ENCODE assay signal across 8 cellular contexts in genomic region chr1:27542463-27543273, GRCh38. TPM values are rescaled to one million over a fixed set of nuclear protein-coding genes. Genes with fewer than 3 reads are reported as not detected.
DNase-seq lines count a peak whose midpoint lies in the region; ATAC-seq, FAIRE-seq and TF ChIP-seq lines count a peak whose summit lies in the region.

No MANE protein-coding gene starts in this region.

- peaks cover 4% of the 10 kb centered on the region for H3K36me3 Mint-ChIP-seq in activated T-cell treated with anti-CD3 and anti-CD28 coated beads, Interleukin-2, amount 50 U/mL, for 4 hours (ENCODE audit: insufficient read depth)

- intact Hi-C loops in left ventricle myocardium inferior (cut with micrococcal nuclease), result no loop called here

- TF ChIP-seq CTCF in left ventricle myocardium inferior (IDR thresholded peaks at IDR 0.05; ENCODE audit: borderline replicate concordance), result no peak

- H3K36me3 ChIP-seq in left ventricle myocardium inferior (peaks cover 9% of the 10 kb centered on the region), small intestine (ENCODE audit: control insufficient read depth in 2 of 2, insufficient read depth in 2 of 2, low read length in 2 of 2) (no peaks in the 10 kb centered on the region)

- peaks cover 7% of the 10 kb centered on the region for H3K4me1 Mint-ChIP-seq in activated T-cell treated with anti-CD3 and anti-CD28 coated beads, Interleukin-2, amount 50 U/mL, for 4 hours (ENCODE audit: low read depth)

- H3K9me3 Mint-ChIP-seq in activated T-cell treated with anti-CD3 and anti-CD28 coated beads, Interleukin-2, amount 50 U/mL, for 4 hours, result no peaks in the 10 kb centered on the region

- H3K27ac ChIP-seq in left ventricle myocardium inferior (replicated peaks) (peak overlapping the region; percentile 89), small intestine (ENCODE audit: low read depth in 1 of 2, low read length in 1 of 2) (peak overlapping the region; percentile 74 to 78)

- H3K27me3 Mint-ChIP-seq in activated T-cell treated with anti-CD3 and anti-CD28 coated beads, Interleukin-2, amount 50 U/mL, for 4 hours (ENCODE audit: low read depth), result no peaks in the 10 kb centered on the region

- H3K4me3 ChIP-seq in left ventricle myocardium inferior (no peak overlapping the region), small intestine (ENCODE audit: low read depth in 1 of 2, low read length in 2 of 2) (no peak overlapping the region)

- H3K27me3 ChIP-seq in left ventricle myocardium inferior (ENCODE audit: low read depth) (no peaks in the 10 kb centered on the region), small intestine (ENCODE audit: control insufficient read depth in 2 of 2, insufficient read depth in 2 of 2, low read length in 2 of 2) (no peaks in the 10 kb centered on the region)

- peak; percentile 87 to 89 for ATAC-seq in activated T-cell treated with anti-CD3 and anti-CD28 coated beads, Interleukin-2, amount 50 U/mL, for 4 hours
- no peak for ATAC-seq in GM21786 (IDR thresholded peaks at IDR 0.05; ENCODE audit: unreplicated experiment)
- ATAC-seq in HG03442 (IDR thresholded peaks at IDR 0.05; ENCODE audit: unreplicated experiment), result no peak

- H3K9me3 ChIP-seq in left ventricle myocardium inferior (replicated peaks), result no peaks in the 10 kb centered on the region
- H3K9me3 ChIP-seq in small intestine (ENCODE audit: control insufficient read depth, low read depth), result no peaks in the 10 kb centered on the region

- DNase-seq in activated effector memory CD4-positive, alpha-beta T cell treated with anti-CD3 and anti-CD28 coated beads, Interleukin-2, amount 50 U/mL, for 16 hours, result peak; percentile 68
- no peak for DNase-seq in activated effector memory CD4-positive, alpha-beta T cell treated with Interleukin-2 at 50 U/mL for 16 hours
- peak; percentile 22 for DNase-seq in activated T-cell treated with anti-CD3 and anti-CD28 coated beads, Interleukin-2, amount 50 U/mL, for 4 hours
- DNase-seq in left ventricle myocardium inferior, result peak; percentile 65
- peak; percentile 97 for DNase-seq in small intestine
- no peak for DNase-seq in NCI-H1105 (lab: John Stamatoyannopoulos, UW)

- 47 to 64% (median 51%) methylated on average over 19 of the region's 19 CpGs for WGBS in small intestine, 3 donors

- no peak for FAIRE-seq in small intestine (lab: Jason Lieb, UNC)

- H3K4me3 Mint-ChIP-seq in activated T-cell treated with anti-CD3 and anti-CD28 coated beads, Interleukin-2, amount 50 U/mL, for 4 hours, result no peak overlapping the region

- peaks cover 98% of the 10 kb centered on the region for H3K4me1 ChIP-seq in left ventricle myocardium inferior
- peaks cover 3 to 7% of the 10 kb centered on the region in 2 donors for H3K4me1 ChIP-seq in small intestine (ENCODE audit: control insufficient read depth in 2 of 2, insufficient read depth in 1 of 2, low read depth in 1 of 2, low read length in 1 of 2)

RNA-seq across cellular contexts. Expression of gene WASF2, which starts 52.7 kb away (rescaled TPM):
- 10 to 100 TPM; 82.2 to 98.7 (median 87.1) TPM for total RNA-seq in activated T-cell treated with anti-CD3 and anti-CD28 coated beads, Interleukin-2, amount 50 U/mL, for 4 hours
- 51.2 TPM for total RNA-seq in left ventricle myocardium inferior
- polyA plus RNA-seq in small intestine, result 10 to 100 TPM; 19.5 to 49.3 (median 20.5) TPM

Comparison
In these comparisons a context has a peak if more than half of its experiments do, and no peak if none do; other contexts are left out.
1. DNase-seq: peak in activated effector memory CD4-positive, alpha-beta T cell treated with anti-CD3 and anti-CD28 coated beads, Interleukin-2, amount 50 U/mL, for 16 hours (single experiment), activated T-cell treated with anti-CD3 and anti-CD28 coated beads, Interleukin-2, amount 50 U/mL, for 4 hours (single experiment), left ventricle myocardium inferior (single experiment) and small intestine (single experiment); none in activated effector memory CD4-positive, alpha-beta T cell treated with Interleukin-2 at 50 U/mL for 16 hours (single experiment) and NCI-H1105 (single experiment).
2. ATAC-seq: peak in activated T-cell treated with anti-CD3 and anti-CD28 coated beads, Interleukin-2, amount 50 U/mL, for 4 hours (2 of 2); none in GM21786 (single experiment) and HG03442 (single experiment).